In genomic region chr7:65750511-65751344, GRCh38 we compare ENCODE assay signal across 8 cellular contexts.
A peak's percentile ranks its signal among the peaks of the same experiment; 100 is the strongest.
DNase-seq lines count a peak whose midpoint lies in the region; ATAC-seq, FAIRE-seq and TF ChIP-seq lines count a peak whose summit lies in the region.

No MANE protein-coding gene starts in this region.

- DNase-seq in ELF-1 (ENCODE audit: low read depth, low spot score) (peak; percentile 95), H54 (ENCODE audit: insufficient read length, low spot score) (peak; percentile 84), LNCaP clone FGC (ENCODE audit: low read depth) (peak; percentile 63), RPMI7951 (ENCODE audit: low read depth) (peak; percentile 89), fibroblast of mammary gland (ENCODE audit: low read depth) (peak; percentile 73), natural killer cell (peak; percentile 86)
- DNase-seq in stimulated activated naive CD4-positive, alpha-beta T cell (lab: John Stamatoyannopoulos, UW): peak; percentile 73 to 81 (median 78)

- peak overlapping the region; percentile 90 for H3K4me3 Mint-ChIP-seq in activated T-helper 17 cell treated with anti-CD3 and anti-CD28 coated beads, Interleukin-2, amount 50 U/mL, for 72 hours
- peak overlapping the region; percentile 92 for H3K4me3 Mint-ChIP-seq in natural killer cell

- H3K27ac Mint-ChIP-seq in activated T-helper 17 cell treated with anti-CD3 and anti-CD28 coated beads, Interleukin-2, amount 50 U/mL, for 72 hours: peak overlapping the region; percentile 80
- peak overlapping the region; percentile 82 to 91 for H3K27ac Mint-ChIP-seq in natural killer cell

- no peaks in the 10 kb centered on the region for H3K4me1 Mint-ChIP-seq in activated T-helper 17 cell treated with anti-CD3 and anti-CD28 coated beads, Interleukin-2, amount 50 U/mL, for 72 hours
- H3K4me1 Mint-ChIP-seq in natural killer cell: peaks cover 14 to 15% of the 10 kb centered on the region in 2 donors

- H3K9me3 Mint-ChIP-seq in activated T-helper 17 cell treated with anti-CD3 and anti-CD28 coated beads, Interleukin-2, amount 50 U/mL, for 72 hours: no peaks in the 10 kb centered on the region
- H3K9me3 Mint-ChIP-seq in natural killer cell: no peaks in the 10 kb centered on the region

- no peaks in the 10 kb centered on the region for H3K27me3 Mint-ChIP-seq in activated T-helper 17 cell treated with anti-CD3 and anti-CD28 coated beads, Interleukin-2, amount 50 U/mL, for 72 hours
- H3K27me3 Mint-ChIP-seq in natural killer cell (ENCODE audit: low read depth in 2 of 2): no peaks in the 10 kb centered on the region

- H3K4me3 ChIP-seq in LNCaP clone FGC (ENCODE audit: low read depth, low read length) (peak overlapping the region; percentile 93), fibroblast of mammary gland (ENCODE audit: control insufficient read depth, low read depth, low read length) (peak overlapping the region; percentile 98)

- intact Hi-C loops in natural killer cell (cut with micrococcal nuclease): loop anchor here (2.0 to 10.0 kb wide), 2 partner anchors 230 to 1244 kb away; partner anchors contain the start of genes SBDS and TYW1

- peak; percentile 79 for TF ChIP-seq POLR2A in H54 (IDR thresholded peaks at IDR 0.05; ENCODE audit: low read depth, low read length)

- ATAC-seq in activated T-helper 17 cell treated with anti-CD3 and anti-CD28 coated beads, Interleukin-2, amount 50 U/mL, for 72 hours (replicated peaks): peak; percentile 99
- ATAC-seq in natural killer cell: peak; percentile 96 to 99 (median 98)

- no peak for FAIRE-seq in H54 (lab: Jason Lieb, UNC)

- TF ChIP-seq CTCF in LNCaP clone FGC (IDR thresholded peaks at IDR 0.05; ENCODE audit: control insufficient read depth, extremely low read depth, insufficient read depth) (no peak), fibroblast of mammary gland (conservative IDR thresholded peaks at IDR 0.05; ENCODE audit: control insufficient read depth, insufficient read depth, low read depth, low read length) (no peak), natural killer cell (IDR thresholded peaks at IDR 0.05) (no peak)

- peaks cover 41% of the 10 kb centered on the region for H3K36me3 Mint-ChIP-seq in activated T-helper 17 cell treated with anti-CD3 and anti-CD28 coated beads, Interleukin-2, amount 50 U/mL, for 72 hours (ENCODE audit: low read depth)
- no peaks in the 10 kb centered on the region for H3K36me3 Mint-ChIP-seq in natural killer cell

Comparison
In these comparisons a context has a peak if more than half of its experiments do, and no peak if none do; other contexts are left out.
1. Peak in every context shown above with its lines: DNase-seq, ATAC-seq and H3K4me3 ChIP-seq.